8 cellular contexts compared by ENCODE assay signal in the genomic region with DNA sequence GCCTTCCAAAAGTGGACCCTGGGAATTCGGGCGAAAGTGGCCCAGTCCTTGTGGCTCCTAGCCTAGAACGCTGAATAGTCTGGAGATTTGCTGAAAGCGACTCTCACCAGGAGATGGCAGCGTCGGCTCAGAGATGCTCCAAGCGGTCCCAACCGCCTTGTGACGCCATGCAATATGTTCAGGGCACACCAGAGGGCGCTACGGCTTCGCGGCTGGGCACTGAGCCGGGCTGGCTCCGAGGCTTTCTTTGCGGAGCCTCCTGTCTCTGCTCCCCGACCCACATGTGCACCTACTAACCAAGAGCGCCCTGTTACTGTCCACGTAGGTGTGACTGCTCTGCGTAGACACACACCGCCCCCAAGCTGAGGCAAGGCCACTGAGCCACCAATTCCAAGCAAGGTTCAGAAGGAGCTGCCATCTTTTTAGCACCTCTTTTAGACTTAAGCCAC. TPM values are rescaled to one million over a fixed set of nuclear protein-coding genes. Genes with fewer than 3 reads are reported as not detected.
DNase-seq lines count a peak whose midpoint lies in the region; ATAC-seq and TF ChIP-seq lines count a peak whose summit lies in the region.

No MANE protein-coding gene starts in this region.

- H3K4me3 Mint-ChIP-seq in IgD-negative memory B cell (peak overlapping the region in 3 of 4 donors; percentile 36 to 71 (median 60)), nephron (peak overlapping the region; percentile 37 to 63 (median 57))

- H3K27me3 ChIP-seq in esophagus squamous epithelium: peaks cover 0 to 34% (median 0%) of the 10 kb centered on the region in 4 donors

- H3K27ac Mint-ChIP-seq in IgD-negative memory B cell (peak overlapping the region in 1 of 3 donors; percentile 13), nephron (no peak overlapping the region)

- no peak for TF ChIP-seq POLR2A in esophagus squamous epithelium (IDR thresholded peaks at IDR 0.05)

- 0 to 6% methylated on average over 4 to 8 of the region's 21 CpGs for whole genome bisulfite sequencing in esophagus squamous epithelium, 2 donors

- peak; percentile 100 for ATAC-seq in GM21619 (IDR thresholded peaks at IDR 0.05; ENCODE audit: unreplicated experiment)

- H3K36me3 Mint-ChIP-seq in IgD-negative memory B cell (no peaks in the 10 kb centered on the region), nephron (ENCODE audit: low read depth) (no peaks in the 10 kb centered on the region)

- H3K36me3 ChIP-seq in esophagus squamous epithelium: no peaks in the 10 kb centered on the region

- DNase-seq in DMS53 (lab: John Stamatoyannopoulos, UW) (peak; percentile 87), OCI-M1 (lab: John Stamatoyannopoulos, UW) (peak; percentile 92), activated T-cell treated with anti-CD3 and anti-CD28 coated beads for 48 hours (ENCODE audit: low read depth) (peak; percentile 83), esophagus squamous epithelium (lab: John Stamatoyannopoulos, UW) (peak; percentile 31)
- DNase-seq in stimulated activated naive CD4-positive, alpha-beta T cell (lab: John Stamatoyannopoulos, UW): peak; percentile 71 to 90 (median 82)

- TF ChIP-seq CTCF in esophagus squamous epithelium (IDR thresholded peaks at IDR 0.05) (peak; percentile 95 to 100 (median 98)), nephron (IDR thresholded peaks at IDR 0.05; ENCODE audit: unreplicated experiment in 3 of 3) (peak; percentile 100)

- intact Hi-C loops in esophagus squamous epithelium (cut with DNase I): loop anchor here (5.0 kb wide), 1 partner anchor 346 kb away; no protein-coding TSS in a partner anchor

- H3K27ac ChIP-seq in esophagus squamous epithelium: no peak overlapping the region

- H3K4me1 Mint-ChIP-seq in IgD-negative memory B cell (peaks cover 0 to 1% (median 0%) of the 10 kb centered on the region in 3 donors), nephron (no peaks in the 10 kb centered on the region)

- H3K9me3 ChIP-seq in esophagus squamous epithelium: no peaks in the 10 kb centered on the region

- H3K4me1 ChIP-seq in esophagus squamous epithelium: peaks cover 0 to 4% (median 0%) of the 10 kb centered on the region in 3 donors

- H3K27me3 Mint-ChIP-seq in IgD-negative memory B cell (peaks cover 12% of the 10 kb centered on the region), nephron (ENCODE audit: low read depth) (peaks cover 21% of the 10 kb centered on the region)

- no peaks in the 10 kb centered on the region for H3K9me3 Mint-ChIP-seq in IgD-negative memory B cell
- no peaks in the 10 kb centered on the region for H3K9me3 Mint-ChIP-seq in nephron

- peak overlapping the region in 1 of 4 donors; percentile 41 for H3K4me3 ChIP-seq in esophagus squamous epithelium

RNA-seq across cellular contexts. Expression of a gene that starts 36.9 kb away (rescaled TPM):
- 1.1 TPM for polyA plus RNA-seq in IgD-negative memory B cell
- total RNA-seq in esophagus squamous epithelium: 1 to 10 TPM in 1 of 4 donors, under 1 TPM in 1, not detected in 2; 0.76 to 1.1 TPM

RNA-seq across cellular contexts. Expression of a gene that starts 45.1 kb away (rescaled TPM):
- 33.2 TPM for polyA plus RNA-seq in IgD-negative memory B cell
- total RNA-seq in esophagus squamous epithelium: 10 to 100 TPM; 11.8 to 25.9 (median 19.0) TPM

Comparison
In these comparisons a context has a peak if more than half of its experiments do, and no peak if none do; other contexts are left out.
1. DNase-seq: peak in every context shown above with its lines; median percentile 92 in OCI-M1; 87 in DMS53; 83 in activated T-cell treated with anti-CD3 and anti-CD28 coated beads for 48 hours; 82 in stimulated activated naive CD4-positive, alpha-beta T cell; 31 in esophagus squamous epithelium.